Comparison of ENCODE assay signal across 27 cellular contexts in the genomic region with DNA sequence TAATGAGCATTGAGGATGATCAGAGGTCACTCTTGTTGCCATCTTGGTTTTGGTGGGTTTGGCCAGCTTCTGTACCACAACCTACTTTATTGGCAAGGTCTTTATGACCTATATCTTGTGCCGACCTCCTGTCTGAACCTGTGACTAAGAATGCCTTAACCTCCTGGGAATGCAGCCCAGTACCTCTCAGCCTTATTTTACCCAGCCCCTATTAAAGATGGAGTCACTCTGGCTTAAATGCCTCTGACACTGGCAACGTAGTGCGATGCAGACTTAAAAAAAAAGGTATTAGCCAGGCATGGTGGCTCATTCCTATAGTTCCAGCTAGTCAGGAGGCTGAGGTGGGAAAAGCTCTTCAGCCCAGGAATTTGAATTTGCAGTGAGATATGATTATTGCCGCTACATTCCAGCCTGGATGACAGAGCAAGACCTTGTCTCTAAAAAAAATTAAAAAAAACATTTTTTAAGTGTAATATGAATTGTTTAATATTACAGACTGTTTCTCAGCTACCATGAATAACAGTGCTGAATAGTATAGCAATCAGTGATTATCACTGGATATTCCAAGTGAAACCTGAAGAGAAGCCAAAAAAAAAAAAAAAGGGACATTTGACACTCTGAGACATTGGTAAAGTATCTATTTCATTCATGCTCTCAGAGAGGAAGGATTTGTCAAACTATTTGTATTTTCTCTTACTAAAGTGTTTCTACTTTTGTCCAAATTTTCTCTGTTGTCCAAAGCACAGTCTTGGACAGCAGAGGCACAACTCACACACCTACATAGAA.
"Had no signal": no experiment of that assay in that cellular context is flagged by ENCODE, and none has a peak within 500 bp of the region (broad histone marks: within the 10 kb centered on the region; RNA-seq: fewer than 3 reads in every experiment).

No MANE protein-coding gene starts in this region.

- H3K27me3 ChIP-seq: adrenal gland, heart left ventricle, pancreas, upper lobe of left lung, vagina had no signal

- H3K27ac ChIP-seq: adrenal gland, heart left ventricle, pancreas, prostate gland, upper lobe of left lung, vagina, WERI-Rb-1 had no signal

- ATAC-seq: activated CD8-positive, alpha-beta T cell treated with anti-CD3 and anti-CD28 coated beads for 36 hours; effector memory CD8-positive, alpha-beta T cell; heart left ventricle; naive thymus-derived CD4-positive, alpha-beta T cell; pancreas; sciatic nerve; stimulated activated memory B cell treated with anti-CD40 and anti-IgM and Interleukin-4, amounts not matched to agents 10 μg/mL and 1 μg/mL and 100 μg/mL, for 72 hours; stimulated activated naive CD8-positive, alpha-beta T cell treated with anti-CD3 and anti-CD28 coated beads, Interleukin-15, amount 100 ng/mL, for 72 hours had no signal

- H3K4me1 ChIP-seq: adrenal gland, pancreas, prostate gland, vagina had no signal

- H3K9me3 ChIP-seq: adrenal gland, heart left ventricle, pancreas, prostate gland, upper lobe of left lung, vagina had no signal

- H3K36me3 ChIP-seq: adrenal gland, heart left ventricle, pancreas, prostate gland, upper lobe of left lung, vagina, WERI-Rb-1 had no signal

- DNase-seq: activated CD4-positive, alpha-beta T cell treated with anti-CD3 and anti-CD28 coated beads, Interleukin-2, amount 10 ng/mL, durations not matched to agents 7 days and 5 days; activated CD4-positive, CD25-positive, alpha-beta regulatory T cell treated with anti-CD3 and anti-CD28 coated beads, Interleukin-2, amount 50 U/mL, for 72 hours; activated CD8-positive, alpha-beta T cell treated with anti-CD3 and anti-CD28 coated beads for 36 hours; activated T-cell treated with anti-CD3 and anti-CD28 coated beads, Interleukin-2, amount 50 U/mL, for 48 hours; adrenal gland; aorta; cortex of kidney; effector memory CD8-positive, alpha-beta T cell; erythroblast; heart left ventricle; hypothalamus; midbrain; naive thymus-derived CD4-positive, alpha-beta T cell; pancreas; retina; small intestine; stimulated activated CD4-positive, alpha-beta T cell treated with anti-CD3 and anti-CD28 coated beads, Interleukin-4, amount 100 ng/mL, for 4 hours; stimulated activated CD8-positive, alpha-beta memory T cell treated with anti-CD3 and anti-CD28 coated beads, Interleukin-4, amount 100 ng/mL, for 48 hours; stimulated activated naive CD8-positive, alpha-beta T cell treated with anti-CD3 and anti-CD28 coated beads, Interleukin-15, amount 100 ng/mL, for 72 hours; substantia nigra; T1000; upper lobe of left lung; WERI-Rb-1 had no signal

- H3K4me3 ChIP-seq: adrenal gland, heart left ventricle, pancreas, prostate gland, upper lobe of left lung, vagina had no signal
